12 cellular contexts compared by ENCODE assay signal in the genomic region with DNA sequence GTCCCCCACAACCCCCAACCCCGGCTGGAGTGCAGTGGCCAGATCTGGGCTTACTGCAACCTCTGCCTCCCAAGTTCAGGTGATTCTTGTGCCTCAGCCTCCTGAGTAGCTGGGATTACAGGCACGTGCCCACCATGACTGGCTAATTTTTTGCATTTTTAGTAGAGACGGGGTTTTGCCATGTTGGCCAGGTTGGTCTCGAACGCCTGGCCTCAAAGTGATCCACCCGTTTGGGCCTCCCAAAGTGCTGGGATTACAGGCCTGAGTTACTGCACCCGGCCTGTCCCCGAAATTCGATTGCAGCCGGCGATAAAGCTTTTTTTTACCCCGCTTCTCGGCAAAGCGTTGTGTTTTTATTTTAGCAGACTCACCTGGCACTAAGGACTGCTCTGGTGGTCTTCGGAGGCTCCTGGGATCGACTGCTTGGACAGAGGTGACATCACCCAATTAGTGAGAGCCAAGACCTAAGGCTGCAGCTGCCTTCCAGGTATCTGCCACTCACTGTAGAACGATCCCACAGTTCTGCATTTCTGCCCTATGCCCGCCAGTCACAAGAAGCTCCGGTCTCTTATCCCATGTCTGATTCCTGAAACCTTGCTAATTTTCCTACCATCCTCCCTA.
A peak's percentile ranks its signal among the peaks of the same experiment; 100 is the strongest.
DNase-seq lines count a peak whose midpoint lies in the region; ATAC-seq, FAIRE-seq and TF ChIP-seq lines count a peak whose summit lies in the region.
"Had no signal": no experiment of that assay in that cellular context is flagged by ENCODE, and none has a peak within 500 bp of the region (broad histone marks: within the 10 kb centered on the region; RNA-seq: fewer than 3 reads in every experiment).

No MANE protein-coding gene starts in this region.

- peak; percentile 46 for DNase-seq in EL
- DNase-seq in MG63: peak; percentile 23
- peak; percentile 27 for DNase-seq in central memory CD4-positive, alpha-beta T cell
- peak; percentile 47 for DNase-seq in neural progenitor cell (ENCODE audit: low spot score)
- DNase-seq in GM12891 (ENCODE audit: insufficient read length, low spot score): no peak
- no peak for DNase-seq in glutamatergic neuron
- DNase-seq in T-helper 17 cell: no peak
- DNase-seq: amygdala; effector memory CD8-positive, alpha-beta T cell; hypothalamus; NCI-H146 had no signal

- H3K27ac Mint-ChIP-seq in neural progenitor cell (no peak overlapping the region), glutamatergic neuron (ENCODE audit: unreplicated experiment) (no peak overlapping the region), T-helper 17 cell (no peak overlapping the region)

- H3K4me1 ChIP-seq in neural progenitor cell: no peaks in the 10 kb centered on the region

- H3K36me3 ChIP-seq in MG63 (no peaks in the 10 kb centered on the region), neural progenitor cell (no peaks in the 10 kb centered on the region)

- FAIRE-seq in GM12891 (lab: Jason Lieb, UNC): no peak

- H3K4me3 ChIP-seq in MG63: no peak overlapping the region
- H3K4me3 ChIP-seq in neural progenitor cell: no peak overlapping the region

- no peak for TF ChIP-seq POLR2A in GM12891 (IDR thresholded peaks at IDR 0.05; ENCODE audit: low read depth, low read length)

- no peaks in the 10 kb centered on the region for H3F3A ChIP-seq in neural progenitor cell (ENCODE audit: low read depth)

- H3K36me3 Mint-ChIP-seq in neural progenitor cell: no peaks in the 10 kb centered on the region
- H3K36me3 Mint-ChIP-seq in glutamatergic neuron (ENCODE audit: unreplicated experiment): no peaks in the 10 kb centered on the region
- no peaks in the 10 kb centered on the region for H3K36me3 Mint-ChIP-seq in T-helper 17 cell (ENCODE audit: low read depth)

- TF ChIP-seq CTCF in neural progenitor cell (IDR thresholded peaks at IDR 0.05) (no peak), glutamatergic neuron (IDR thresholded peaks at IDR 0.05; ENCODE audit: partially characterized antibody, unreplicated experiment) (no peak)

- ATAC-seq in SK-N-SH treated with all-trans-retinoic acid at 6 μM for 48 hours (no peak), T-helper 17 cell (no peak)
- ATAC-seq: effector memory CD8-positive, alpha-beta T cell had no signal

- peaks cover 29% of the 10 kb centered on the region for H3K9me3 Mint-ChIP-seq in neural progenitor cell
- peaks cover 8% of the 10 kb centered on the region for H3K9me3 Mint-ChIP-seq in glutamatergic neuron (ENCODE audit: unreplicated experiment)
- H3K9me3 Mint-ChIP-seq: effector memory CD8-positive, alpha-beta T cell had no signal

- H3K9ac ChIP-seq in neural progenitor cell: no peak overlapping the region

- H3K27me3 ChIP-seq in MG63 (no peaks in the 10 kb centered on the region), neural progenitor cell (no peaks in the 10 kb centered on the region)

- no peak overlapping the region for H3K27ac ChIP-seq in neural progenitor cell

- peaks cover 8% of the 10 kb centered on the region for H3K27me3 Mint-ChIP-seq in neural progenitor cell (ENCODE audit: insufficient read depth, low read depth)
- peaks cover 3% of the 10 kb centered on the region for H3K27me3 Mint-ChIP-seq in glutamatergic neuron (ENCODE audit: unreplicated experiment)
- no peaks in the 10 kb centered on the region for H3K27me3 Mint-ChIP-seq in T-helper 17 cell
- H3K27me3 Mint-ChIP-seq: effector memory CD8-positive, alpha-beta T cell had no signal

- H3K4me1 Mint-ChIP-seq in neural progenitor cell (peaks cover 3% of the 10 kb centered on the region), glutamatergic neuron (ENCODE audit: low read depth, unreplicated experiment) (no peaks in the 10 kb centered on the region), T-helper 17 cell (peaks cover 2% of the 10 kb centered on the region)

- H2AFZ ChIP-seq in neural progenitor cell (replicated peaks): no peak overlapping the region

- peaks cover 6% of the 10 kb centered on the region; the same call in 1 of the 2 replicates for H3K9me3 ChIP-seq in MG63
- peaks cover 9% of the 10 kb centered on the region for H3K9me3 ChIP-seq in neural progenitor cell (ENCODE audit: low read depth)
- peaks cover 2% of the 10 kb centered on the region for H3K9me3 ChIP-seq in T-helper 17 cell (ENCODE audit: control insufficient read depth, low read length, poor library complexity, severe bottlenecking)

- no peak overlapping the region for H3K4me2 ChIP-seq in neural progenitor cell

- H4K20me1 ChIP-seq in neural progenitor cell (ENCODE audit: low read depth): no peaks in the 10 kb centered on the region

- H3K79me2 ChIP-seq in neural progenitor cell (ENCODE audit: low read depth): no peaks in the 10 kb centered on the region

- H3K4me3 Mint-ChIP-seq in neural progenitor cell (no peak overlapping the region), glutamatergic neuron (ENCODE audit: unreplicated experiment) (no peak overlapping the region), T-helper 17 cell (no peak overlapping the region)

TF ChIP-seq in SK-N-SH treated with all-trans-retinoic acid at 6 μM for 48 hours, 23 proteins besides CTCF, POLR2A, EP300 and RAD21:
- TF ChIP-seq, protein P1, sequence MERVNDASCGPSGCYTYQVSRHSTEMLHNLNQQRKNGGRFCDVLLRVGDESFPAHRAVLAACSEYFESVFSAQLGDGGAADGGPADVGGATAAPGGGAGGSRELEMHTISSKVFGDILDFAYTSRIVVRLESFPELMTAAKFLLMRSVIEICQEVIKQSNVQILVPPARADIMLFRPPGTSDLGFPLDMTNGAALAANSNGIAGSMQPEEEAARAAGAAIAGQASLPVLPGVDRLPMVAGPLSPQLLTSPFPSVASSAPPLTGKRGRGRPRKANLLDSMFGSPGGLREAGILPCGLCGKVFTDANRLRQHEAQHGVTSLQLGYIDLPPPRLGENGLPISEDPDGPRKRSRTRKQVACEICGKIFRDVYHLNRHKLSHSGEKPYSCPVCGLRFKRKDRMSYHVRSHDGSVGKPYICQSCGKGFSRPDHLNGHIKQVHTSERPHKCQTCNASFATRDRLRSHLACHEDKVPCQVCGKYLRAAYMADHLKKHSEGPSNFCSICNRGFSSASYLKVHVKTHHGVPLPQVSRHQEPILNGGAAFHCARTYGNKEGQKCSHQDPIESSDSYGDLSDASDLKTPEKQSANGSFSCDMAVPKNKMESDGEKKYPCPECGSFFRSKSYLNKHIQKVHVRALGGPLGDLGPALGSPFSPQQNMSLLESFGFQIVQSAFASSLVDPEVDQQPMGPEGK (CRISPR knock-in tag; IDR thresholded peaks at IDR 0.05; ENCODE audit: borderline replicate concordance): no peak
- TF ChIP-seq ESRRG (CRISPR knock-in tag; IDR thresholded peaks at IDR 0.05): no peak
- no peak for TF ChIP-seq ZC3H10 (CRISPR knock-in tag; IDR thresholded peaks at IDR 0.05)

TF ChIP-seq in GM12891, 5 proteins besides CTCF, POLR2A, EP300 and RAD21:
- no peak for TF ChIP-seq PAX5 (IDR thresholded peaks at IDR 0.05; ENCODE audit: insufficient read depth, low read length, severe bottlenecking)
- no peak for TF ChIP-seq POU2F2 (IDR thresholded peaks at IDR 0.05; ENCODE audit: low read depth, low read length)
- TF ChIP-seq POLR2AphosphoS5 (IDR thresholded peaks at IDR 0.05; ENCODE audit: low read depth, low read length): no peak
- no peak for TF ChIP-seq TAF1 (IDR thresholded peaks at IDR 0.05; ENCODE audit: low read depth, low read length)
- no peak for TF ChIP-seq SPI1 (IDR thresholded peaks at IDR 0.05; ENCODE audit: low read depth, low read length)
TF ChIP-seq in GM12891: peak in this region for 0.

Comparison
In these comparisons a context has a peak if more than half of its experiments do, and no peak if none do; other contexts are left out.
1. DNase-seq: peak in EL (single experiment), MG63 (single experiment), central memory CD4-positive, alpha-beta T cell (single experiment) and neural progenitor cell (single experiment); none in GM12891 (single experiment), glutamatergic neuron (single experiment) and T-helper 17 cell (0 of 3).